Comparison of ENCODE assay signal across 6 cellular contexts in the genomic region with DNA sequence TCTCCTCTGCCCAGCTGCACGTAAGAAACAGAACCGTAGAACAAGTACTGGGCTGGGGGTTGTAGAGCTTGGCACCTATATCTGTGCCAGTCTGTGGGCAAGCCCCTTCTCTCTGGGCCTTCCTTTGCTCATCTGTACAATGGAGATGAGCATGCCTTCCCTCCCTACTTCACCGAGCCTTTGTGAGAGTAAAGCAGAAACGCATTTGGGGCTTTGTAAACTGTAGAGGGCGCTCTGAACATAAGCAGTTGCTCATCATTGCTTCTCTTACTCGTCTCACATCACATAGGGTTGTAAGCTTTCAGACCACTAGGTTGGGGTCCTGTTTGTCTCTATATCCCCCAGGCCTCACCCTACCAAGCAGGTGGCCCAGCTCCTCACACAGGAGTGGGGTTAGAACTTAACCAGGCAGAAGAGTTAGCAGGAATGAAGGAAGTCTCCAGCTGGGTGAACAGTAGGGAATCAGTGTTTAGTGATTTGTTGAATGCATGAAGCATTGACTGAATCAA. TPM values are rescaled to one million over a fixed set of nuclear protein-coding genes. Genes with fewer than 3 reads are reported as not detected.
DNase-seq lines count a peak whose midpoint lies in the region; ATAC-seq and TF ChIP-seq lines count a peak whose summit lies in the region.

No MANE protein-coding gene starts in this region.

- TF ChIP-seq CTCF in LNCaP clone FGC (IDR thresholded peaks at IDR 0.05; ENCODE audit: control insufficient read depth, extremely low read depth, insufficient read depth): peak; percentile 35; the same call in 1 of the 2 replicates

- peak; percentile 27 for ATAC-seq in left lobe of liver
- ATAC-seq in HG03469 (IDR thresholded peaks at IDR 0.05; ENCODE audit: unreplicated experiment): no peak
- ATAC-seq in HG02938 (IDR thresholded peaks at IDR 0.05; ENCODE audit: unreplicated experiment): no peak

- DNase-seq in DMS153 (lab: John Stamatoyannopoulos, UW) (peak; percentile 66), LNCaP clone FGC (ENCODE audit: low read depth) (no peak), left lobe of liver (ENCODE audit: low spot score) (no peak)
- peak; percentile 63 for DNase-seq in activated CD4-positive, alpha-beta T cell treated with anti-CD3 and anti-CD28 coated beads for 48 hours

- H3K4me3 ChIP-seq in LNCaP clone FGC (ENCODE audit: low read depth, low read length): no peak overlapping the region

RNA-seq across cellular contexts. Expression of a gene that starts 15.1 kb away (rescaled TPM):
- total RNA-seq in left lobe of liver: 1.9 TPM

RNA-seq across cellular contexts. Expression of a gene that starts 19.8 kb away (rescaled TPM):
- 52.0 TPM for total RNA-seq in left lobe of liver

RNA-seq across cellular contexts. Expression of a gene that starts 35.6 kb away (rescaled TPM):
- total RNA-seq in left lobe of liver: 18.1 TPM

RNA-seq across cellular contexts. Expression of a gene that starts 50.9 kb away (rescaled TPM):
- total RNA-seq in left lobe of liver: 1.0 TPM

RNA-seq across cellular contexts. Expression of a gene that starts 59.0 kb away (rescaled TPM):
- 2.7 TPM for total RNA-seq in left lobe of liver

Comparison
In these comparisons a context has a peak if more than half of its experiments do, and no peak if none do; other contexts are left out.
1. DNase-seq: peak in DMS153 (single experiment) and activated CD4-positive, alpha-beta T cell treated with anti-CD3 and anti-CD28 coated beads for 48 hours (single experiment); none in LNCaP clone FGC (single experiment) and left lobe of liver (single experiment).